Comparison of ENCODE assay signal across 23 cellular contexts in genomic region chr1:20893931-20894330, GRCh38.
"Had no signal": no experiment of that assay in that cellular context is flagged by ENCODE, and none has a peak within 500 bp of the region (broad histone marks: within the 10 kb centered on the region; RNA-seq: fewer than 3 reads in every experiment).

No MANE protein-coding gene starts in this region.

- H3K4me3 ChIP-seq: adrenal gland, ascending aorta, esophagus squamous epithelium, gastrocnemius medialis, spleen, testis, transverse colon had no signal

- H3K9me3 ChIP-seq: adrenal gland, ascending aorta, esophagus squamous epithelium, gastrocnemius medialis, spleen, testis, transverse colon had no signal

- DNase-seq: activated B cell treated with CpG ODN at 0.5 μM for 24 hours; activated CD4-positive, alpha-beta T cell treated with anti-CD3 and anti-CD28 coated beads, Interleukin-2, amount 50 U/mL, for 1 hour; activated CD8-positive, alpha-beta T cell treated with anti-CD3 and anti-CD28 coated beads for 36 hours; activated T-cell treated with anti-CD3 and anti-CD28 coated beads, Interleukin-2, amount 50 U/mL, for 4 hours; adrenal gland; caudate nucleus; endodermal cell; esophagus squamous epithelium; gastrocnemius medialis; glutamatergic neuron; islet precursor cell; left cardiac atrium; left ventricle myocardium superior; posterior cingulate gyrus; right cardiac atrium; spleen; stimulated activated CD4-positive, alpha-beta T cell treated with anti-CD3 and anti-CD28 coated beads, Interleukin-2, amount 100 ng/mL, for 48 hours; stimulated activated naive CD4-positive, alpha-beta T cell treated with Interleukin-2 at 50 U/mL for 16 hours; T-helper 1 cell; testis; transverse colon had no signal

- H3K27me3 ChIP-seq: adrenal gland, ascending aorta, esophagus squamous epithelium, gastrocnemius medialis, spleen, testis, transverse colon had no signal

- H3K27ac ChIP-seq: adrenal gland, ascending aorta, esophagus squamous epithelium, gastrocnemius medialis, spleen, testis, transverse colon had no signal

- ATAC-seq: activated CD8-positive, alpha-beta T cell treated with anti-CD3 and anti-CD28 coated beads for 36 hours; activated T-cell treated with anti-CD3 and anti-CD28 coated beads, Interleukin-2, amount 50 U/mL, for 4 hours; activated T-helper 17 cell treated with anti-CD3 and anti-CD28 coated beads, Interleukin-2, amount 50 U/mL, for 72 hours; gastrocnemius medialis; left cardiac atrium; left ventricle myocardium superior; right cardiac atrium had no signal

- H3K4me1 ChIP-seq: ascending aorta, gastrocnemius medialis, spleen had no signal
